11 cellular contexts compared by ENCODE assay signal in genomic region chr9:124293712-124294504, GRCh38. TPM values are rescaled to one million over a fixed set of nuclear protein-coding genes. Genes with fewer than 3 reads are reported as not detected.
DNase-seq lines count a peak whose midpoint lies in the region; ATAC-seq and TF ChIP-seq lines count a peak whose summit lies in the region.
"Had no signal": no experiment of that assay in that cellular context is flagged by ENCODE, and none has a peak within 500 bp of the region (broad histone marks: within the 10 kb centered on the region; RNA-seq: fewer than 3 reads in every experiment).

No MANE protein-coding gene starts in this region.

- H3K27me3 ChIP-seq in PC-3 (ENCODE audit: low read length): no peaks in the 10 kb centered on the region
- H3K27me3 ChIP-seq in neutrophil: no peaks in the 10 kb centered on the region

- intact Hi-C loops in PC-3 (cut with micrococcal nuclease): no loop called here
- intact Hi-C loops in activated T-helper 2 cell treated with anti-CD3 and anti-CD28 coated beads, Interferon-gamma antibody, Interleukin-2, Interleukin-4, amounts not matched to agents 10 μg/mL and 5 μg/mL and 100 μg/mL, durations not matched to agents 14 hours and 24 hours and 36 hours (cut with micrococcal nuclease): no loop called here

- H3K27me3 Mint-ChIP-seq in effector memory CD8-positive, alpha-beta T cell: no peaks in the 10 kb centered on the region
- no peaks in the 10 kb centered on the region for H3K27me3 Mint-ChIP-seq in T-helper 17 cell
- H3K27me3 Mint-ChIP-seq in activated T-helper 2 cell treated with anti-CD3 and anti-CD28 coated beads, Interferon-gamma antibody, Interleukin-2, Interleukin-4, amounts not matched to agents 10 μg/mL and 5 μg/mL and 100 μg/mL, durations not matched to agents 14 hours and 24 hours and 36 hours (ENCODE audit: low read depth): no peaks in the 10 kb centered on the region
- H3K27me3 Mint-ChIP-seq: central memory CD8-positive, alpha-beta T cell had no signal

- H3K79me2 ChIP-seq in PC-3 (ENCODE audit: low read length): peaks cover 50% of the 10 kb centered on the region

- H2AFZ ChIP-seq in PC-3 (ENCODE audit: low read length): no peak overlapping the region

- H3K27ac Mint-ChIP-seq in effector memory CD8-positive, alpha-beta T cell: peak overlapping the region; percentile 68 to 79
- no peak overlapping the region for H3K27ac Mint-ChIP-seq in T-helper 17 cell
- H3K27ac Mint-ChIP-seq in activated T-helper 2 cell treated with anti-CD3 and anti-CD28 coated beads, Interferon-gamma antibody, Interleukin-2, Interleukin-4, amounts not matched to agents 10 μg/mL and 5 μg/mL and 100 μg/mL, durations not matched to agents 14 hours and 24 hours and 36 hours: no peak overlapping the region
- H3K27ac Mint-ChIP-seq: T-helper 1 cell treated with Interleukin-12 subunit alpha and Interleukin-12 subunit beta and Interleukin-4 antibody, amounts not matched to agents 30 μg/mL and 1 μg/mL, for 36 hours had no signal

- H3K27ac ChIP-seq in PC-3 (ENCODE audit: low read length) (no peak overlapping the region), neutrophil (peak overlapping the region; percentile 60)

- H3K36me3 Mint-ChIP-seq in effector memory CD8-positive, alpha-beta T cell (ENCODE audit: insufficient read depth): no peaks in the 10 kb centered on the region
- H3K36me3 Mint-ChIP-seq in T-helper 17 cell (ENCODE audit: low read depth): no peaks in the 10 kb centered on the region
- peaks cover 25% of the 10 kb centered on the region for H3K36me3 Mint-ChIP-seq in activated T-helper 2 cell treated with anti-CD3 and anti-CD28 coated beads, Interferon-gamma antibody, Interleukin-2, Interleukin-4, amounts not matched to agents 10 μg/mL and 5 μg/mL and 100 μg/mL, durations not matched to agents 14 hours and 24 hours and 36 hours (ENCODE audit: low read depth)

- H3K9me2 ChIP-seq in PC-3 (replicated peaks; ENCODE audit: low read length): no peaks in the 10 kb centered on the region

- H3K4me3 ChIP-seq in GM08714 (ENCODE audit: low read length) (peak overlapping the region; percentile 22; the same call in 1 of the 2 replicates), PC-3 (ENCODE audit: low read length) (no peak overlapping the region), neutrophil (ENCODE audit: low read depth in 1 of 2, low read length in 1 of 2) (no peak overlapping the region)

- BruUV-seq in PC-3 (replicated peaks; lab: Mats Ljungman, UMichigan): no TSS peak

- H3K9me3 ChIP-seq in PC-3 (ENCODE audit: low read length) (no peaks in the 10 kb centered on the region), neutrophil (no peaks in the 10 kb centered on the region), T-helper 17 cell (ENCODE audit: control insufficient read depth, low read length, poor library complexity, severe bottlenecking) (no peaks in the 10 kb centered on the region)

- no peaks in the 10 kb centered on the region for H3F3A ChIP-seq in PC-3 (ENCODE audit: low read length, unreplicated experiment)

- POLR2A ChIA-PET in PC-3 (lab: Charles Lee; ENCODE audit: unreplicated experiment): no interaction called here

- no peaks in the 10 kb centered on the region for H4K20me1 ChIP-seq in PC-3 (ENCODE audit: low read length)

- TF ChIP-seq CTCF in PC-3 (conservative IDR thresholded peaks at IDR 0.05; ENCODE audit: low read depth, low read length) (no peak), neutrophil (IDR thresholded peaks at IDR 0.05) (no peak)

- ATAC-seq in PC-3: peak; percentile 29
- no peak for ATAC-seq in effector memory CD8-positive, alpha-beta T cell (replicated peaks)
- no peak for ATAC-seq in GM21447 (IDR thresholded peaks at IDR 0.05; ENCODE audit: unreplicated experiment)
- no peak for ATAC-seq in T-helper 17 cell
- ATAC-seq: sciatic nerve had no signal

- H3K36me3 ChIP-seq in PC-3 (ENCODE audit: low read depth, low read length) (no peaks in the 10 kb centered on the region), neutrophil (peaks cover 57% of the 10 kb centered on the region)

- no peak overlapping the region for H3K4me3 Mint-ChIP-seq in effector memory CD8-positive, alpha-beta T cell
- H3K4me3 Mint-ChIP-seq in T-helper 17 cell: no peak overlapping the region
- H3K4me3 Mint-ChIP-seq in activated T-helper 2 cell treated with anti-CD3 and anti-CD28 coated beads, Interferon-gamma antibody, Interleukin-2, Interleukin-4, amounts not matched to agents 10 μg/mL and 5 μg/mL and 100 μg/mL, durations not matched to agents 14 hours and 24 hours and 36 hours (ENCODE audit: low read depth): no peak overlapping the region
- H3K4me3 Mint-ChIP-seq: central memory CD8-positive, alpha-beta T cell; T-helper 1 cell treated with Interleukin-12 subunit alpha and Interleukin-12 subunit beta and Interleukin-4 antibody, amounts not matched to agents 30 μg/mL and 1 μg/mL, for 36 hours had no signal

- H3K4me2 ChIP-seq in PC-3 (ENCODE audit: low read length): no peak overlapping the region

- H3K4me1 Mint-ChIP-seq in effector memory CD8-positive, alpha-beta T cell (ENCODE audit: low read depth in 2 of 2): peaks cover 23 to 28% of the 10 kb centered on the region in 2 donors
- peaks cover 16% of the 10 kb centered on the region for H3K4me1 Mint-ChIP-seq in T-helper 17 cell
- peaks cover 43% of the 10 kb centered on the region for H3K4me1 Mint-ChIP-seq in activated T-helper 2 cell treated with anti-CD3 and anti-CD28 coated beads, Interferon-gamma antibody, Interleukin-2, Interleukin-4, amounts not matched to agents 10 μg/mL and 5 μg/mL and 100 μg/mL, durations not matched to agents 14 hours and 24 hours and 36 hours (ENCODE audit: low read depth)

- H3K4me1 ChIP-seq in PC-3 (ENCODE audit: insufficient read depth, low read length) (peaks cover 41% of the 10 kb centered on the region), neutrophil (ENCODE audit: control insufficient read depth in 1 of 2, insufficient read depth in 1 of 2, low read depth in 1 of 2, low read length in 1 of 2) (peaks cover 34 to 64% of the 10 kb centered on the region in 2 experiments)

- DNase-seq in PC-3 (peak; percentile 20), SKM-1 (lab: John Stamatoyannopoulos, UW; ENCODE audit: unreplicated experiment) (no peak), T-helper 17 cell (no peak)
- peak in 1 of 3 experiments; percentile 9 for DNase-seq in effector memory CD8-positive, alpha-beta T cell
- no peak for DNase-seq in activated T-helper 2 cell treated with anti-CD3 and anti-CD28 coated beads, Interferon-gamma antibody, Interleukin-2, Interleukin-4, amounts not matched to agents 10 μg/mL and 5 μg/mL and 100 μg/mL, durations not matched to agents 14 hours and 24 hours and 36 hours (ENCODE audit: low spot score)

- H3K9me3 Mint-ChIP-seq in effector memory CD8-positive, alpha-beta T cell: no peaks in the 10 kb centered on the region
- no peaks in the 10 kb centered on the region for H3K9me3 Mint-ChIP-seq in activated T-helper 2 cell treated with anti-CD3 and anti-CD28 coated beads, Interferon-gamma antibody, Interleukin-2, Interleukin-4, amounts not matched to agents 10 μg/mL and 5 μg/mL and 100 μg/mL, durations not matched to agents 14 hours and 24 hours and 36 hours
- H3K9me3 Mint-ChIP-seq: central memory CD8-positive, alpha-beta T cell; T-helper 1 cell treated with Interleukin-12 subunit alpha and Interleukin-12 subunit beta and Interleukin-4 antibody, amounts not matched to agents 30 μg/mL and 1 μg/mL, for 36 hours had no signal

- CTCF ChIA-PET in PC-3 (lab: Charles Lee): no interaction called here

- H3K9ac ChIP-seq in PC-3 (ENCODE audit: low read length): no peak overlapping the region

RNA-seq across cellular contexts. Expression of gene NEK6, which starts 36.2 kb away (rescaled TPM):
- total RNA-seq in PC-3 (2014; rRNA removed): 21.1 and 22.1 TPM in 2 replicates
- 10 to 100 TPM in 1 of 2 donors, 1 to 10 TPM in 1; 7.8 to 12.7 TPM for total RNA-seq in T-helper 17 cell
- total RNA-seq in activated T-helper 2 cell treated with anti-CD3 and anti-CD28 coated beads, Interferon-gamma antibody, Interleukin-2, Interleukin-4, amounts not matched to agents 10 μg/mL and 5 μg/mL and 100 μg/mL, durations not matched to agents 14 hours and 24 hours and 36 hours: 44.6 and 47.7 TPM in 2 replicates

Comparison
In these comparisons a context has a peak if more than half of its experiments do, and no peak if none do; other contexts are left out.
1. H3K27ac Mint-ChIP-seq: peak in effector memory CD8-positive, alpha-beta T cell (2 of 2); none in T-helper 17 cell (single experiment) and activated T-helper 2 cell treated with anti-CD3 and anti-CD28 coated beads, Interferon-gamma antibody, Interleukin-2, Interleukin-4, amounts not matched to agents 10 μg/mL and 5 μg/mL and 100 μg/mL, durations not matched to agents 14 hours and 24 hours and 36 hours (single experiment).